11 cellular contexts compared by ENCODE assay signal in the genomic region with DNA sequence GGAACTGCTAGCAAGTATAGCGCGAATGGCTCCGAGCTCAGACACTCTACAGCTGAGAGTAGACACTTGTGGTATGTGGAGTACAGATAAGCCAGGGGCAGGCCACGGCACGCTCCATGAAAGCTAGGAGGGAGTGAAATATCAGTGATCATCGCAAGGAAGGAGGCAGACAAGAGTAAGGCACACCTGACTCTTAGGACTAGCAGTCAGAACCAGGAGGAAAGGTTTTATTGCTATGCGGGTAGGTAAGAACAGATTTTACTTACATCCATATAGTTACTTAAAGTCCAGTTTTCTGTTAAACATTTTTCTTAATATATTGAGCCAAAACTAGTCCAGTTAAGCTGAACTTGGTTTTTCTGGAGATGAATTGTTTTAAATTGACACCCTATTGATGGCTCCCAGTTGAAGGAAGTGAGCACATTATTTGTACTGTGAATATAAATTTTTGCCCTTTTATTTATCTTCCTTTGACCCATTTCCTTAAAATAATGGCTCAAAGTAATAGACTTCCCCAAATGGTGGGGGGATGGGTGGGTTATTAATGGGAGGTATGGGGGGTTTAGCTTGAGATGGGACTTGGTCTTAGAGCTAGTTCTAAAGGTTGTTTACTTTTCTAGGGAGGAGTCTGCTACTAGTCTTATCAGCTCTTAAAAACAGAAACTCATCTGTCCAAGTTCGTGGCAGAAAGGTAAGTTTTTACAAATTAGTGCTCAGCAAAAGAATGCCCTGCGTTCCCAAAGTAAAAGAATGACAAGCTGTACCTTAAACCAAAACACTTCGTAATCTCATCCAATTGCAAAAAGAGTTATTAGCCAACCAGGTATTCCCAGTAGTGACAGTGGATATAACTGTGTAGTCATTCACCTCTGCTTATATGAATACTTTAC. TPM values are rescaled to one million over a fixed set of nuclear protein-coding genes. Genes with fewer than 3 reads are reported as not detected.
DNase-seq lines count a peak whose midpoint lies in the region; FAIRE-seq and TF ChIP-seq lines count a peak whose summit lies in the region.
"Had no signal": no experiment of that assay in that cellular context is flagged by ENCODE, and none has a peak within 500 bp of the region (broad histone marks: within the 10 kb centered on the region; RNA-seq: fewer than 3 reads in every experiment).

No MANE protein-coding gene starts in this region.

- H3K4me1 Mint-ChIP-seq in activated CD4-positive, alpha-beta T cell treated with anti-CD3 and anti-CD28 coated beads, Interleukin-2, amount 10 ng/mL, durations not matched to agents 7 days and 5 days, result peaks cover 52% of the 10 kb centered on the region

- H3K27me3 ChIP-seq in fibroblast of lung (ENCODE audit: control insufficient read depth, insufficient read depth, low read length) (no peaks in the 10 kb centered on the region), small intestine (ENCODE audit: control insufficient read depth in 2 of 2, insufficient read depth in 2 of 2, low read length in 2 of 2) (no peaks in the 10 kb centered on the region), tibial nerve (no peaks in the 10 kb centered on the region)
- H3K27me3 ChIP-seq: adrenal gland, SJSA1 had no signal

- H3K9ac ChIP-seq in fibroblast of lung (ENCODE audit: insufficient read depth, low read length), result no peak overlapping the region

- H3K4me1 ChIP-seq in fibroblast of lung (ENCODE audit: control insufficient read depth, extremely low read depth, insufficient read depth, low read length) (peaks cover 8% of the 10 kb centered on the region), small intestine (ENCODE audit: control insufficient read depth in 2 of 2, insufficient read depth in 1 of 2, low read depth in 1 of 2, low read length in 1 of 2) (peaks cover 0 to 5% of the 10 kb centered on the region in 2 donors), tibial nerve (peaks cover 0 to 58% (median 36%) of the 10 kb centered on the region in 4 donors)

- H3K4me3 Mint-ChIP-seq in activated CD4-positive, alpha-beta T cell treated with anti-CD3 and anti-CD28 coated beads, Interleukin-2, amount 10 ng/mL, durations not matched to agents 7 days and 5 days, result peak overlapping the region; percentile 10

- peaks cover 3% of the 10 kb centered on the region for H4K20me1 ChIP-seq in fibroblast of lung (ENCODE audit: control insufficient read depth, extremely low read depth, insufficient read depth, low read length)

- 32 to 51% (median 43%) methylated on average over 10 of the region's 10 CpGs for WGBS in small intestine, 3 donors
- WGBS in tibial nerve, 2 donors, result 69 to 72% methylated on average over 10 of the region's 10 CpGs

- peak overlapping the region; percentile 68 for H3K27ac Mint-ChIP-seq in activated CD4-positive, alpha-beta T cell treated with anti-CD3 and anti-CD28 coated beads, Interleukin-2, amount 10 ng/mL, durations not matched to agents 7 days and 5 days

- POLR2A ChIA-PET in activated CD4-positive, alpha-beta T cell treated with anti-CD3 and anti-CD28 coated beads, Interleukin-2, amount 10 ng/mL, durations not matched to agents 7 days and 5 days (lab: Charles Lee), result no interaction called here
- POLR2A ChIA-PET in RWPE1 (lab: Yijun Ruan, JAX; ENCODE audit: low non-redundant PET), result interaction anchor here (0.5 to 0.6 kb wide), 2 partner anchors 10 to 40 kb away, joined by 3 read pairs; no protein-coding TSS in a partner anchor

- peak overlapping the region in 1 of 4 experiments; percentile 3 for H3K4me3 ChIP-seq in fibroblast of lung (replicated peaks in 1 of 4; ENCODE audit: control extremely low read depth in 1 of 4, insufficient read depth in 1 of 4, low read depth in 3 of 4, low read length in 4 of 4)
- H3K4me3 ChIP-seq in small intestine (ENCODE audit: low read depth in 1 of 2, low read length in 2 of 2), result no peak overlapping the region
- no peak overlapping the region for H3K4me3 ChIP-seq in tibial nerve
- H3K4me3 ChIP-seq: SJSA1 had no signal

- H3K36me3 ChIP-seq in fibroblast of lung (ENCODE audit: control insufficient read depth, insufficient read depth, low read length) (peaks cover 12% of the 10 kb centered on the region), small intestine (ENCODE audit: control insufficient read depth in 2 of 2, insufficient read depth in 2 of 2, low read length in 2 of 2) (peaks cover 23 to 27% of the 10 kb centered on the region in 2 donors), tibial nerve (peaks cover 0 to 76% (median 18%) of the 10 kb centered on the region in 3 donors)

- H3K27ac ChIP-seq in RWPE1, result peak overlapping the region; percentile 65
- H3K27ac ChIP-seq in fibroblast of lung (ENCODE audit: insufficient read depth, low read length), result no peak overlapping the region
- peak overlapping the region in 1 of 2 donors; percentile 13 for H3K27ac ChIP-seq in small intestine (ENCODE audit: low read depth in 1 of 2, low read length in 1 of 2)
- H3K27ac ChIP-seq in tibial nerve, result no peak overlapping the region
- H3K27ac ChIP-seq: C4-2B, SJSA1 had no signal

- CTCF ChIA-PET in activated CD4-positive, alpha-beta T cell treated with anti-CD3 and anti-CD28 coated beads, Interleukin-2, amount 10 ng/mL, durations not matched to agents 7 days and 5 days (lab: Charles Lee), result interaction anchor here (0.7 to 1.8 kb wide), 10 partner anchors 9 to 965 kb away, joined by 3 to 7 read pairs (median 4); a partner anchor contains a TSS
- CTCF ChIA-PET in RWPE1 (lab: Yijun Ruan, JAX), result interaction anchor here (0.5 to 1.2 kb wide), 3 partner anchors 39 to 156 kb away, joined by 3 to 4 read pairs (median 3); a partner anchor contains a TSS

- H3K9me3 Mint-ChIP-seq in activated CD4-positive, alpha-beta T cell treated with anti-CD3 and anti-CD28 coated beads, Interleukin-2, amount 10 ng/mL, durations not matched to agents 7 days and 5 days, result no peaks in the 10 kb centered on the region

- peak overlapping the region; percentile 4 for H3K4me2 ChIP-seq in fibroblast of lung (ENCODE audit: extremely low read depth, insufficient read depth, low read length)

- FAIRE-seq in small intestine (lab: Jason Lieb, UNC), result no peak

- no peak for TF ChIP-seq EP300 in tibial nerve (IDR thresholded peaks at IDR 0.05)

- no peak for TF ChIP-seq POLR2A in tibial nerve (IDR thresholded peaks at IDR 0.05)

- H3K9me3 ChIP-seq in fibroblast of lung (ENCODE audit: control insufficient read depth, insufficient read depth, low read depth, low read length) (no peaks in the 10 kb centered on the region), small intestine (ENCODE audit: control insufficient read depth, low read depth) (no peaks in the 10 kb centered on the region), tibial nerve (no peaks in the 10 kb centered on the region)
- H3K9me3 ChIP-seq: adrenal gland, SJSA1 had no signal

- no peak overlapping the region for H2AFZ ChIP-seq in fibroblast of lung (ENCODE audit: low read length)

- no peak for DNase-seq in activated CD4-positive, alpha-beta T cell treated with anti-CD3 and anti-CD28 coated beads, Interleukin-2, amount 10 ng/mL, durations not matched to agents 7 days and 5 days
- no peak for DNase-seq in activated CD4-positive, alpha-beta T cell treated with anti-CD3 and anti-CD28 coated beads for 1 hour
- DNase-seq in RWPE1 (ENCODE audit: low spot score) (no peak), fibroblast of lung (ENCODE audit: low read depth in 2 of 2) (no peak), small intestine (peak; percentile 35), tibial nerve (ENCODE audit: low spot score in 2 of 2) (no peak), AG20443 (ENCODE audit: low spot score) (no peak), NOMO-1 treated with DMSO at 0.1 percent for 48 hours (lab: John Stamatoyannopoulos, UW; ENCODE audit: unreplicated experiment) (no peak)
- DNase-seq: adrenal gland had no signal

- no peak for TF ChIP-seq CTCF in RWPE1 (conservative IDR thresholded peaks at IDR 0.05; ENCODE audit: low read depth)
- TF ChIP-seq CTCF in fibroblast of lung (conservative IDR thresholded peaks at IDR 0.05 in 1 of 2, IDR thresholded peaks at IDR 0.05 in 1 of 2; ENCODE audit: low read depth in 1 of 2, low read length in 2 of 2), result no peak
- no peak for TF ChIP-seq CTCF in tibial nerve (IDR thresholded peaks at IDR 0.05)

- H3K79me2 ChIP-seq in fibroblast of lung (ENCODE audit: control insufficient read depth, insufficient read depth, low read length), result peaks cover 37% of the 10 kb centered on the region

- H3K27me3 Mint-ChIP-seq in activated CD4-positive, alpha-beta T cell treated with anti-CD3 and anti-CD28 coated beads, Interleukin-2, amount 10 ng/mL, durations not matched to agents 7 days and 5 days, result no peaks in the 10 kb centered on the region

- H3K36me3 Mint-ChIP-seq in activated CD4-positive, alpha-beta T cell treated with anti-CD3 and anti-CD28 coated beads, Interleukin-2, amount 10 ng/mL, durations not matched to agents 7 days and 5 days (ENCODE audit: low read depth), result peaks cover 7% of the 10 kb centered on the region

RNA-seq across cellular contexts. Expression of a gene that starts 5.8 kb away (rescaled TPM):
- 1,000 to 10,000 TPM; 1,432 to 1,554 TPM for total RNA-seq in activated CD4-positive, alpha-beta T cell treated with anti-CD3 and anti-CD28 coated beads, Interleukin-2, amount 10 ng/mL, durations not matched to agents 7 days and 5 days
- total RNA-seq in fibroblast of lung (305 and 311 TPM in 2 replicates), tibial nerve (100 to 1,000 TPM; 450 to 769 (median 570) TPM)
- polyA plus RNA-seq in fibroblast of lung (1,057 and 1,326 TPM in 2 replicates), small intestine (1,000 to 10,000 TPM in 1 of 3 donors, 100 to 1,000 TPM in 2; 408 to 1,666 (median 728) TPM)
- polyA plus RNA-seq in fibroblast of lung (2012), result 1,195 and 1,479 TPM in 2 replicates
- 197 and 204 TPM in 2 replicates for polyA minus RNA-seq in fibroblast of lung (ENCODE audit: low replicate concordance)

RNA-seq across cellular contexts. Expression of a gene that starts 6.4 kb away (rescaled TPM):
- 100 to 1,000 TPM; 145 to 170 TPM for total RNA-seq in activated CD4-positive, alpha-beta T cell treated with anti-CD3 and anti-CD28 coated beads, Interleukin-2, amount 10 ng/mL, durations not matched to agents 7 days and 5 days
- total RNA-seq in fibroblast of lung, result 20.5 and 27.7 TPM in 2 replicates
- 64.0 and 71.1 TPM in 2 replicates for polyA plus RNA-seq in fibroblast of lung
- polyA plus RNA-seq in fibroblast of lung (2012), result 31.4 and 34.1 TPM in 2 replicates
- polyA minus RNA-seq in fibroblast of lung (ENCODE audit: low replicate concordance), result 50.3 and 60.6 TPM in 2 replicates
- polyA plus RNA-seq in small intestine, result 10 to 100 TPM in 1 of 3 donors, 1 to 10 TPM in 2; 2.7 to 13.5 (median 3.1) TPM
- total RNA-seq in tibial nerve, result 10 to 100 TPM; 32.1 to 50.0 (median 42.4) TPM

RNA-seq across cellular contexts. Expression of a gene that starts 14.5 kb away (rescaled TPM):
- total RNA-seq in activated CD4-positive, alpha-beta T cell treated with anti-CD3 and anti-CD28 coated beads, Interleukin-2, amount 10 ng/mL, durations not matched to agents 7 days and 5 days, result not detected
- total RNA-seq in fibroblast of lung (under 0.01 and 0.17 TPM in 2 replicates), tibial nerve (not detected)
- polyA plus RNA-seq in fibroblast of lung (0.07 and 0.34 TPM in 2 replicates), small intestine (under 1 TPM in 1 of 3 donors, not detected in 2; 0.07 TPM)
- polyA plus RNA-seq in fibroblast of lung (2012), result 0.42 TPM in 1 of 2 replicates, not detected in the other
- not detected in 2 replicates for polyA minus RNA-seq in fibroblast of lung (ENCODE audit: low replicate concordance)
- total RNA-seq: SJSA1 had no signal

RNA-seq across cellular contexts. Expression of a gene that starts 38.6 kb away (rescaled TPM):
- total RNA-seq in activated CD4-positive, alpha-beta T cell treated with anti-CD3 and anti-CD28 coated beads, Interleukin-2, amount 10 ng/mL, durations not matched to agents 7 days and 5 days, result 100 to 1,000 TPM; 113 to 124 TPM
- 80.9 and 97.9 TPM in 2 replicates for total RNA-seq in fibroblast of lung
- polyA plus RNA-seq in fibroblast of lung, result 305 and 324 TPM in 2 replicates
- 292 and 325 TPM in 2 replicates for polyA plus RNA-seq in fibroblast of lung (2012)
- polyA minus RNA-seq in fibroblast of lung (ENCODE audit: low replicate concordance), result 79.6 and 97.1 TPM in 2 replicates
- 100 to 1,000 TPM; 114 to 140 (median 136) TPM for polyA plus RNA-seq in small intestine
- total RNA-seq in tibial nerve, result 10 to 100 TPM; 38.0 to 52.0 (median 43.6) TPM
